In genomic region chr15:58019503-58020376, GRCh38 we compare ENCODE assay signal across 20 cellular contexts. TPM values are rescaled to one million over a fixed set of nuclear protein-coding genes. Genes with fewer than 3 reads are reported as not detected.
DNase-seq lines count a peak whose midpoint lies in the region; ATAC-seq and TF ChIP-seq lines count a peak whose summit lies in the region.
"Had no signal": no experiment of that assay in that cellular context is flagged by ENCODE, and none has a peak within 500 bp of the region (broad histone marks: within the 10 kb centered on the region; RNA-seq: fewer than 3 reads in every experiment).

No MANE protein-coding gene starts in this region.

- peak; percentile 19 for DNase-seq in GM03348 (ENCODE audit: low spot score)
- DNase-seq in NCI-H524 (lab: John Stamatoyannopoulos, UW) = peak; percentile 23 to 53
- peak; percentile 53 for DNase-seq in dermis blood vessel endothelial cell
- DNase-seq in mesenchymal stem cell = peak; percentile 4
- no peak for DNase-seq in activated T-cell treated with anti-CD3 and anti-CD28 coated beads, Interleukin-2, amount 50 U/mL, for 72 hours
- no peak for DNase-seq in colonic mucosa
- DNase-seq in stimulated activated effector memory CD8-positive, alpha-beta T cell treated with anti-CD3 and anti-CD28 coated beads, Interleukin-12 subunit alpha, Interleukin-12 subunit beta, amount 100 ng/mL, for 72 hours (ENCODE audit: low spot score in 2 of 2) = no peak
- DNase-seq in stimulated activated CD4-positive, alpha-beta T cell treated with anti-CD3 and anti-CD28 coated beads, Interleukin-4, amount 100 ng/mL, for 4 hours = no peak
- DNase-seq: adrenal gland; BE2C; mesendoderm; NCI-H146; NCI-H345; stimulated activated CD4-positive, alpha-beta T cell treated with anti-CD3 and anti-CD28 coated beads, Interleukin-4, amount 100 ng/mL, for 24 hours; stimulated activated CD8-positive, alpha-beta memory T cell treated with anti-CD3 and anti-CD28 coated beads, Interleukin-4, amount 100 ng/mL, for 48 hours; T-helper 1 cell; testis had no signal

- no peak overlapping the region for H3K27ac Mint-ChIP-seq in activated T-cell treated with anti-CD3 and anti-CD28 coated beads, Interleukin-2, amount 50 U/mL, for 72 hours
- H3K27ac Mint-ChIP-seq in stimulated activated effector memory CD8-positive, alpha-beta T cell treated with anti-CD3 and anti-CD28 coated beads, Interleukin-12 subunit alpha, Interleukin-12 subunit beta, amount 100 ng/mL, for 72 hours = no peak overlapping the region
- H3K27ac Mint-ChIP-seq: natural killer cell treated with Interleukin-12 subunit alpha and Interleukin-12 subunit beta and Interleukin-15 and Interleukin-18, amount 100 ng/mL, for 72 hours had no signal

- H3K9ac ChIP-seq in mesenchymal stem cell (ENCODE audit: low read length) (peak overlapping the region; percentile 36), colonic mucosa (ENCODE audit: low read depth in 2 of 2, low read length in 2 of 2) (no peak overlapping the region)

- H3K9me3 ChIP-seq in mesenchymal stem cell (ENCODE audit: control insufficient read depth, low read length) (peaks cover 7% of the 10 kb centered on the region), colonic mucosa (no peaks in the 10 kb centered on the region)
- H3K9me3 ChIP-seq: BE2C, testis had no signal

- no peaks in the 10 kb centered on the region for H3K4me1 Mint-ChIP-seq in activated T-cell treated with anti-CD3 and anti-CD28 coated beads, Interleukin-2, amount 50 U/mL, for 72 hours (ENCODE audit: low read depth)
- no peaks in the 10 kb centered on the region for H3K4me1 Mint-ChIP-seq in stimulated activated effector memory CD8-positive, alpha-beta T cell treated with anti-CD3 and anti-CD28 coated beads, Interleukin-12 subunit alpha, Interleukin-12 subunit beta, amount 100 ng/mL, for 72 hours

- peaks cover 4% of the 10 kb centered on the region in 2 donors for H3K36me3 Mint-ChIP-seq in activated T-cell treated with anti-CD3 and anti-CD28 coated beads, Interleukin-2, amount 50 U/mL, for 72 hours (ENCODE audit: insufficient read depth in 2 of 2)
- no peaks in the 10 kb centered on the region for H3K36me3 Mint-ChIP-seq in stimulated activated effector memory CD8-positive, alpha-beta T cell treated with anti-CD3 and anti-CD28 coated beads, Interleukin-12 subunit alpha, Interleukin-12 subunit beta, amount 100 ng/mL, for 72 hours

- H3K4me3 ChIP-seq in mesenchymal stem cell (ENCODE audit: insufficient read depth in 1 of 2, low read depth in 1 of 2, low read length in 2 of 2) (peak overlapping the region in 1 of 2 experiments; percentile 38), colonic mucosa (no peak overlapping the region)
- H3K4me3 ChIP-seq: adrenal gland, coronary artery, testis had no signal

- H3K36me3 ChIP-seq in mesenchymal stem cell (ENCODE audit: control insufficient read depth in 1 of 2, insufficient read depth in 2 of 2, low read depth in 1 of 2, low read length in 2 of 2) = no peaks in the 10 kb centered on the region
- no peaks in the 10 kb centered on the region for H3K36me3 ChIP-seq in colonic mucosa
- H3K36me3 ChIP-seq: adrenal gland, BE2C had no signal

- H4K91ac ChIP-seq in mesenchymal stem cell (ENCODE audit: low read length) = no peak overlapping the region

- H3K4me1 ChIP-seq in mesenchymal stem cell (ENCODE audit: control insufficient read depth, insufficient read depth, low read depth, low read length) (no peaks in the 10 kb centered on the region), colonic mucosa (no peaks in the 10 kb centered on the region)
- H3K4me1 ChIP-seq: adrenal gland, BE2C, testis had no signal

- H2BK15ac ChIP-seq in mesenchymal stem cell (ENCODE audit: low read depth, poor library complexity, severe bottlenecking) = no peak overlapping the region

- H3K14ac ChIP-seq in mesenchymal stem cell (ENCODE audit: low read length in 2 of 2) = no peak overlapping the region

- H3K18ac ChIP-seq in mesenchymal stem cell (ENCODE audit: low read depth in 1 of 2, low read length in 2 of 2) = no peak overlapping the region

- H2BK120ac ChIP-seq in mesenchymal stem cell (ENCODE audit: low read depth, low read length) = no peak overlapping the region

- 70% methylated on average over 3 of the region's 5 CpGs for WGBS in mesenchymal stem cell

- H2BK12ac ChIP-seq in mesenchymal stem cell (ENCODE audit: low read length in 2 of 2) = no peak overlapping the region

- H3K27ac ChIP-seq in mesenchymal stem cell (ENCODE audit: low read length, poor library complexity, severe bottlenecking) = peak overlapping the region; percentile 53
- no peak overlapping the region for H3K27ac ChIP-seq in colonic mucosa
- H3K27ac ChIP-seq: adrenal gland, coronary artery, testis had no signal

- H3K4ac ChIP-seq in mesenchymal stem cell (ENCODE audit: low read depth in 1 of 2, low read length in 2 of 2) = no peak overlapping the region

- H2AFZ ChIP-seq in mesenchymal stem cell (ENCODE audit: low read depth, low read length) = no peak overlapping the region

- no peak overlapping the region for H3K23ac ChIP-seq in mesenchymal stem cell (ENCODE audit: low read length in 2 of 2)

- no peaks in the 10 kb centered on the region for H3K27me3 ChIP-seq in mesenchymal stem cell (ENCODE audit: control insufficient read depth in 1 of 2, insufficient read depth in 1 of 2, low read length in 2 of 2)
- no peaks in the 10 kb centered on the region for H3K27me3 ChIP-seq in colonic mucosa
- H3K27me3 ChIP-seq: adrenal gland, BE2C, testis had no signal

- no peaks in the 10 kb centered on the region for H3K79me1 ChIP-seq in mesenchymal stem cell (replicated peaks; ENCODE audit: low read length, poor library complexity, severe bottlenecking)

- H3K27me3 Mint-ChIP-seq in activated T-cell treated with anti-CD3 and anti-CD28 coated beads, Interleukin-2, amount 50 U/mL, for 72 hours (ENCODE audit: low read depth) = peaks cover 14% of the 10 kb centered on the region

- H4K8ac ChIP-seq in mesenchymal stem cell (ENCODE audit: low read length) = no peak overlapping the region

- H2AK5ac ChIP-seq in mesenchymal stem cell (ENCODE audit: low read length, severe bottlenecking) = no peak overlapping the region

- H3K9me3 Mint-ChIP-seq in activated T-cell treated with anti-CD3 and anti-CD28 coated beads, Interleukin-2, amount 50 U/mL, for 72 hours = peaks cover 7 to 9% of the 10 kb centered on the region in 2 donors
- H3K9me3 Mint-ChIP-seq in stimulated activated effector memory CD8-positive, alpha-beta T cell treated with anti-CD3 and anti-CD28 coated beads, Interleukin-12 subunit alpha, Interleukin-12 subunit beta, amount 100 ng/mL, for 72 hours = peaks cover 14% of the 10 kb centered on the region

- no peak overlapping the region for H3K4me2 ChIP-seq in mesenchymal stem cell (ENCODE audit: low read length, poor library complexity, severe bottlenecking)

- intact Hi-C loops in colonic mucosa (cut with DNase I) = no loop called here

- H2BK5ac ChIP-seq in mesenchymal stem cell (ENCODE audit: low read depth, low read length, poor library complexity, severe bottlenecking) = no peak overlapping the region

- no peak for ATAC-seq in activated T-cell treated with anti-CD3 and anti-CD28 coated beads, Interleukin-2, amount 50 U/mL, for 72 hours (replicated peaks in 1 of 2)
- no peak for ATAC-seq in stimulated activated effector memory CD8-positive, alpha-beta T cell treated with anti-CD3 and anti-CD28 coated beads, Interleukin-12 subunit alpha, Interleukin-12 subunit beta, amount 100 ng/mL, for 72 hours
- ATAC-seq: natural killer cell treated with Interleukin-12 subunit alpha and Interleukin-12 subunit beta and Interleukin-15 and Interleukin-18, amount 100 ng/mL, for 72 hours; Right ventricle myocardium inferior had no signal

- no peak overlapping the region for H3K4me3 Mint-ChIP-seq in activated T-cell treated with anti-CD3 and anti-CD28 coated beads, Interleukin-2, amount 50 U/mL, for 72 hours
- no peak overlapping the region for H3K4me3 Mint-ChIP-seq in stimulated activated effector memory CD8-positive, alpha-beta T cell treated with anti-CD3 and anti-CD28 coated beads, Interleukin-12 subunit alpha, Interleukin-12 subunit beta, amount 100 ng/mL, for 72 hours
- H3K4me3 Mint-ChIP-seq: natural killer cell treated with Interleukin-12 subunit alpha and Interleukin-12 subunit beta and Interleukin-15 and Interleukin-18, amount 100 ng/mL, for 72 hours had no signal

- TF ChIP-seq CTCF in colonic mucosa (IDR thresholded peaks at IDR 0.05) = no peak

RNA-seq across cellular contexts. Expression of gene ALDH1A2, which starts 45.8 kb away (rescaled TPM):
- total RNA-seq in dermis blood vessel endothelial cell = 29.4 and 70.9 TPM in 2 replicates
- 1.4 TPM for polyA plus RNA-seq in mesenchymal stem cell (2013, experiment 1 of 2)
- 1.4 TPM for polyA plus RNA-seq in mesenchymal stem cell (2013, experiment 2 of 2)
- 1 to 10 TPM in 1 of 2 donors, under 1 TPM in 1; 0.56 to 2.6 TPM for total RNA-seq in activated T-cell treated with anti-CD3 and anti-CD28 coated beads, Interleukin-2, amount 50 U/mL, for 72 hours
- total RNA-seq in colonic mucosa = 1 to 10 TPM; 1.9 to 2.5 TPM
- total RNA-seq: natural killer cell treated with Interleukin-12 subunit alpha and Interleukin-12 subunit beta and Interleukin-15 and Interleukin-18, amount 100 ng/mL, for 72 hours had no signal

Comparison
In these comparisons a context has a peak if more than half of its experiments do, and no peak if none do; other contexts are left out.
1. DNase-seq: peak in GM03348 (single experiment), NCI-H524 (2 of 2), dermis blood vessel endothelial cell (single experiment) and mesenchymal stem cell (single experiment); none in activated T-cell treated with anti-CD3 and anti-CD28 coated beads, Interleukin-2, amount 50 U/mL, for 72 hours (0 of 2), colonic mucosa (single experiment), stimulated activated effector memory CD8-positive, alpha-beta T cell treated with anti-CD3 and anti-CD28 coated beads, Interleukin-12 subunit alpha, Interleukin-12 subunit beta, amount 100 ng/mL, for 72 hours (0 of 2) and stimulated activated CD4-positive, alpha-beta T cell treated with anti-CD3 and anti-CD28 coated beads, Interleukin-4, amount 100 ng/mL, for 4 hours (0 of 2).